Comparison of ENCODE assay signal across 10 cellular contexts in the genomic region with DNA sequence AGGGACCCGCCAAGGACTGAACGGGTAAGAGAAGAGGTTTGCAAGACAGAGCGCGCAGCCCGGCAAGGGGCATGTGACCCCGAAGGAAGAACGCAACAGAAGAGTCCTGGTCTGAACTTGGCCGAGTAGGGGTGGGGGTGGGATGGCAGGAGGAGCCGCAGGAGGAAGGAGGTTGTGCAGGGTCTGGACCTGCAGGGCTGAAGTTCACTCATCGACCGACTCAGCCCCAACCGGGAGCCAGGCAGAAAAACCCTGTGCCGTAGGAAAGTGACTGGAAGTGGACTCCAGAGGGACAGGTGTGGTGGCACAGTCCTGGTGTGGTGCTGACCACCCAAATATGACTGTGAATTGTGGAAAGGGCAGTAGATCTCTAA. TPM values are rescaled to one million over a fixed set of nuclear protein-coding genes. Genes with fewer than 3 reads are reported as not detected.
A peak's percentile ranks its signal among the peaks of the same experiment; 100 is the strongest.
DNase-seq lines count a peak whose midpoint lies in the region; ATAC-seq, FAIRE-seq and TF ChIP-seq lines count a peak whose summit lies in the region.
"Had no signal": no experiment of that assay in that cellular context is flagged by ENCODE, and none has a peak within 500 bp of the region (broad histone marks: within the 10 kb centered on the region; RNA-seq: fewer than 3 reads in every experiment).

No MANE protein-coding gene starts in this region.

- CTCF ChIA-PET in activated CD4-positive, alpha-beta T cell treated with anti-CD3 and anti-CD28 coated beads, Interleukin-2, amount 10 ng/mL, durations not matched to agents 7 days and 5 days (lab: Charles Lee): interaction anchor here (0.7 to 7.0 kb wide), 9 partner anchors 16 to 180 kb away, joined by 3 to 28 read pairs (median 4); a partner anchor contains a TSS

- peaks cover 0 to 23% (median 0%) of the 10 kb centered on the region in 4 donors for H3K4me1 ChIP-seq in right lobe of liver

- peak overlapping the region; percentile 63 for H3K4me3 Mint-ChIP-seq in activated CD4-positive, alpha-beta T cell treated with anti-CD3 and anti-CD28 coated beads, Interleukin-2, amount 10 ng/mL, durations not matched to agents 7 days and 5 days
- H3K4me3 Mint-ChIP-seq in stimulated activated naive CD8-positive, alpha-beta T cell treated with anti-CD3 and anti-CD28 coated beads, Interleukin-15, amount 100 ng/mL, for 72 hours: peak overlapping the region; percentile 64 to 78

- H3K27ac ChIP-seq in right lobe of liver: no peak overlapping the region
- H3K27ac ChIP-seq: epithelial cell of prostate had no signal

- H3K4me3 ChIP-seq in bronchial epithelial cell (ENCODE audit: low read depth, low read length): peak overlapping the region; percentile 32
- H3K4me3 ChIP-seq in right lobe of liver: peak overlapping the region; percentile 39 to 49 (median 41)
- H3K4me3 ChIP-seq: mucosa of descending colon had no signal

- no peak for DNase-seq in activated CD4-positive, alpha-beta T cell treated with anti-CD3 and anti-CD28 coated beads, Interleukin-2, amount 10 ng/mL, durations not matched to agents 7 days and 5 days
- DNase-seq in activated CD4-positive, alpha-beta T cell treated with anti-CD3 and anti-CD28 coated beads for 48 hours: no peak
- DNase-seq in bronchial epithelial cell (ENCODE audit: low read depth) (no peak), right lobe of liver (no peak), amniotic stem cell (lab: John Stamatoyannopoulos, UW) (no peak)
- no peak for DNase-seq in stimulated activated naive CD8-positive, alpha-beta T cell treated with anti-CD3 and anti-CD28 coated beads, Interleukin-15, amount 100 ng/mL, for 72 hours

- H3K4me1 Mint-ChIP-seq in activated CD4-positive, alpha-beta T cell treated with anti-CD3 and anti-CD28 coated beads, Interleukin-2, amount 10 ng/mL, durations not matched to agents 7 days and 5 days: peaks cover 14% of the 10 kb centered on the region
- peaks cover 15% of the 10 kb centered on the region for H3K4me1 Mint-ChIP-seq in stimulated activated naive CD8-positive, alpha-beta T cell treated with anti-CD3 and anti-CD28 coated beads, Interleukin-15, amount 100 ng/mL, for 72 hours

- H3K36me3 ChIP-seq in bronchial epithelial cell (ENCODE audit: control insufficient read depth, insufficient read depth, low read length) (no peaks in the 10 kb centered on the region), right lobe of liver (no peaks in the 10 kb centered on the region)

- no peaks in the 10 kb centered on the region for H3K27me3 Mint-ChIP-seq in activated CD4-positive, alpha-beta T cell treated with anti-CD3 and anti-CD28 coated beads, Interleukin-2, amount 10 ng/mL, durations not matched to agents 7 days and 5 days
- H3K27me3 Mint-ChIP-seq in stimulated activated naive CD8-positive, alpha-beta T cell treated with anti-CD3 and anti-CD28 coated beads, Interleukin-15, amount 100 ng/mL, for 72 hours: peaks cover 11% of the 10 kb centered on the region

- intact Hi-C loops in right lobe of liver (cut with DNase I): no loop called here

- no peaks in the 10 kb centered on the region for H3K9me3 Mint-ChIP-seq in activated CD4-positive, alpha-beta T cell treated with anti-CD3 and anti-CD28 coated beads, Interleukin-2, amount 10 ng/mL, durations not matched to agents 7 days and 5 days
- no peaks in the 10 kb centered on the region for H3K9me3 Mint-ChIP-seq in stimulated activated naive CD8-positive, alpha-beta T cell treated with anti-CD3 and anti-CD28 coated beads, Interleukin-15, amount 100 ng/mL, for 72 hours

- peaks cover 2% of the 10 kb centered on the region for H3K36me3 Mint-ChIP-seq in activated CD4-positive, alpha-beta T cell treated with anti-CD3 and anti-CD28 coated beads, Interleukin-2, amount 10 ng/mL, durations not matched to agents 7 days and 5 days (ENCODE audit: low read depth)

- no peak for FAIRE-seq in bronchial epithelial cell (lab: Jason Lieb, UNC)

- H3K9me3 ChIP-seq in right lobe of liver: no peaks in the 10 kb centered on the region
- H3K9me3 ChIP-seq: mucosa of descending colon had no signal

- TF ChIP-seq CTCF in bronchial epithelial cell (IDR thresholded peaks at IDR 0.05; ENCODE audit: insufficient read depth, low read length, severe bottlenecking) (no peak), right lobe of liver (IDR thresholded peaks at IDR 0.05) (no peak)

- TF ChIP-seq POLR2A in right lobe of liver (IDR thresholded peaks at IDR 0.05): no peak

- ATAC-seq in right lobe of liver (peak; percentile 23 to 51 (median 31)), GM21423 (IDR thresholded peaks at IDR 0.05; ENCODE audit: unreplicated experiment) (no peak), GM21529 (IDR thresholded peaks at IDR 0.05; ENCODE audit: unreplicated experiment) (no peak)
- no peak for ATAC-seq in stimulated activated naive CD8-positive, alpha-beta T cell treated with anti-CD3 and anti-CD28 coated beads, Interleukin-15, amount 100 ng/mL, for 72 hours

- H3K27me3 ChIP-seq in bronchial epithelial cell (ENCODE audit: control insufficient read depth, insufficient read depth, low read length): peaks cover 19% of the 10 kb centered on the region
- H3K27me3 ChIP-seq in right lobe of liver: peaks cover 0 to 6% of the 10 kb centered on the region in 2 donors

- POLR2A ChIA-PET in activated CD4-positive, alpha-beta T cell treated with anti-CD3 and anti-CD28 coated beads, Interleukin-2, amount 10 ng/mL, durations not matched to agents 7 days and 5 days (lab: Charles Lee): interaction anchor here (0.6 kb wide), 1 partner anchor 15 kb away, joined by 3 read pairs; a partner anchor contains a TSS

- WGBS in right lobe of liver (ENCODE audit: insufficient coverage, low coverage, low lambda C conversion rate, missing lambda C conversion rate): 17% methylated on average over 11 of the region's 13 CpGs

- H3K27ac Mint-ChIP-seq in activated CD4-positive, alpha-beta T cell treated with anti-CD3 and anti-CD28 coated beads, Interleukin-2, amount 10 ng/mL, durations not matched to agents 7 days and 5 days: peak overlapping the region; percentile 44
- H3K27ac Mint-ChIP-seq in stimulated activated naive CD8-positive, alpha-beta T cell treated with anti-CD3 and anti-CD28 coated beads, Interleukin-15, amount 100 ng/mL, for 72 hours: no peak overlapping the region

RNA-seq across cellular contexts. Expression of a gene that starts 15.2 kb away (rescaled TPM):
- 10 to 100 TPM; 27.8 to 27.9 TPM for total RNA-seq in activated CD4-positive, alpha-beta T cell treated with anti-CD3 and anti-CD28 coated beads, Interleukin-2, amount 10 ng/mL, durations not matched to agents 7 days and 5 days
- total RNA-seq in bronchial epithelial cell (15.0 and 15.4 TPM in 2 replicates), right lobe of liver (10 to 100 TPM in 3 of 6 experiments, 1 to 10 TPM in 3; 9.6 to 11.7 (median 9.9) TPM)

RNA-seq across cellular contexts. Expression of a gene that starts 19.9 kb away (rescaled TPM):
- not detected for total RNA-seq in activated CD4-positive, alpha-beta T cell treated with anti-CD3 and anti-CD28 coated beads, Interleukin-2, amount 10 ng/mL, durations not matched to agents 7 days and 5 days
- not detected in 2 replicates for total RNA-seq in bronchial epithelial cell
- total RNA-seq in right lobe of liver: 1 to 10 TPM in 3 of 6 experiments, under 1 TPM in 3; 0.46 to 2.2 (median 0.97) TPM

RNA-seq across cellular contexts. Expression of a gene that starts 28.9 kb away (rescaled TPM):
- total RNA-seq in activated CD4-positive, alpha-beta T cell treated with anti-CD3 and anti-CD28 coated beads, Interleukin-2, amount 10 ng/mL, durations not matched to agents 7 days and 5 days: under 1 TPM; 0.17 to 0.21 TPM
- total RNA-seq in bronchial epithelial cell (under 0.01 TPM in 1 of 2 replicates, not detected in the other), right lobe of liver (not detected)

RNA-seq across cellular contexts. Expression of a gene that starts 34.2 kb away (rescaled TPM):
- 10 to 100 TPM; 77.8 to 85.6 TPM for total RNA-seq in activated CD4-positive, alpha-beta T cell treated with anti-CD3 and anti-CD28 coated beads, Interleukin-2, amount 10 ng/mL, durations not matched to agents 7 days and 5 days
- total RNA-seq in bronchial epithelial cell (67.8 and 87.4 TPM in 2 replicates), right lobe of liver (10 to 100 TPM; 27.8 to 43.1 (median 31.6) TPM)

RNA-seq across cellular contexts. Expression of a gene that starts 40.0 kb away (rescaled TPM):
- not detected for total RNA-seq in activated CD4-positive, alpha-beta T cell treated with anti-CD3 and anti-CD28 coated beads, Interleukin-2, amount 10 ng/mL, durations not matched to agents 7 days and 5 days
- total RNA-seq in bronchial epithelial cell (not detected in 2 replicates), right lobe of liver (10 to 100 TPM in 2 of 6 experiments, 1 to 10 TPM in 4; 2.6 to 13.9 (median 5.7) TPM)

Comparison
In these comparisons a context has a peak if more than half of its experiments do, and no peak if none do; other contexts are left out.
1. ATAC-seq: peak in right lobe of liver (4 of 4); none in stimulated activated naive CD8-positive, alpha-beta T cell treated with anti-CD3 and anti-CD28 coated beads, Interleukin-15, amount 100 ng/mL, for 72 hours (single experiment), GM21423 (single experiment) and GM21529 (single experiment).